24 cellular contexts compared by ENCODE assay signal in the genomic region with DNA sequence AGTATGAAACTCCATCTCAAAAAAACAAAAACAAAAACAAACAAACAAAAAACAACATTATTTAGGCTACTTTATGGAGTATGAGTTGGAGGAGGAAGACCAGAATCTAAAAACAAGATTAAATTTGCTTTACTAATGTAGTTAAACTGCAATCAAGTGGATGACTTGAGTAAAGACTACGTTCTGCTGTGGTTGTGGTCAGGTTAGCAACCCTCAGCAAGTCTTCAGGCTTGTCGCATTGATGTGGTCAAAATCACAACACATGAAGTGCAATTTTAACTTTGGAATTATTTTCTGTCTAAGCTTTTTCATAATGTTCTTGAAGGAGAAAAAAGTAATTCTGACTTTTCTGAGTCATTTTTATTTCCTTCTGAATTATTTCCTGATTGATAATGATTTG. TPM values are rescaled to one million over a fixed set of nuclear protein-coding genes. Genes with fewer than 3 reads are reported as not detected.
A peak's percentile ranks its signal among the peaks of the same experiment; 100 is the strongest.
DNase-seq lines count a peak whose midpoint lies in the region; ATAC-seq, FAIRE-seq and TF ChIP-seq lines count a peak whose summit lies in the region.
"Had no signal": no experiment of that assay in that cellular context is flagged by ENCODE, and none has a peak within 500 bp of the region (broad histone marks: within the 10 kb centered on the region; RNA-seq: fewer than 3 reads in every experiment).

No MANE protein-coding gene starts in this region.

- no peaks in the 10 kb centered on the region for H3K27me3 ChIP-seq in Caco-2 (replicated peaks; ENCODE audit: control insufficient read depth, insufficient read depth, low read length)
- H3K27me3 ChIP-seq: Peyer's patch, SJCRH30 had no signal

- POLR2A ChIA-PET in Caco-2 (lab: Charles Lee): interaction anchor here (1.4 kb wide), 1 partner anchor 59 kb away, joined by 7 read pairs; the partner anchor contains the start of gene SLC26A2

- no TSS peak for BruUV-seq in Caco-2 (replicated peaks; lab: Mats Ljungman, UMichigan)

- H3K27me3 Mint-ChIP-seq in effector memory CD8-positive, alpha-beta T cell: peaks cover 16 to 30% of the 10 kb centered on the region in 2 donors
- H3K27me3 Mint-ChIP-seq in Caco-2 (ENCODE audit: insufficient read depth, unreplicated experiment): no peaks in the 10 kb centered on the region

- H3K36me3 Mint-ChIP-seq in effector memory CD8-positive, alpha-beta T cell (ENCODE audit: insufficient read depth): no peaks in the 10 kb centered on the region
- H3K36me3 Mint-ChIP-seq in stimulated activated effector memory CD8-positive, alpha-beta T cell treated with anti-CD3 and anti-CD28 coated beads, Interleukin-12 subunit alpha, Interleukin-12 subunit beta, amount 100 ng/mL, for 72 hours: no peaks in the 10 kb centered on the region
- no peaks in the 10 kb centered on the region for H3K36me3 Mint-ChIP-seq in Caco-2 (ENCODE audit: insufficient read depth, unreplicated experiment)
- H3K36me3 Mint-ChIP-seq: CD14-positive monocyte, T-cell had no signal

- H3K4me1 ChIP-seq in Caco-2: peaks cover 11% of the 10 kb centered on the region
- H3K4me1 ChIP-seq: Peyer's patch had no signal

- no peak overlapping the region for H3K4me3 Mint-ChIP-seq in effector memory CD8-positive, alpha-beta T cell
- no peak overlapping the region for H3K4me3 Mint-ChIP-seq in stimulated activated effector memory CD8-positive, alpha-beta T cell treated with anti-CD3 and anti-CD28 coated beads, Interleukin-12 subunit alpha, Interleukin-12 subunit beta, amount 100 ng/mL, for 72 hours
- no peak overlapping the region for H3K4me3 Mint-ChIP-seq in Caco-2 (ENCODE audit: unreplicated experiment)
- H3K4me3 Mint-ChIP-seq: B cell, CD14-positive monocyte, H9, IgD-negative memory B cell, T-cell had no signal

- peaks cover 2 to 4% of the 10 kb centered on the region in 2 donors for H3K4me1 Mint-ChIP-seq in effector memory CD8-positive, alpha-beta T cell (ENCODE audit: low read depth in 2 of 2)
- H3K4me1 Mint-ChIP-seq in stimulated activated effector memory CD8-positive, alpha-beta T cell treated with anti-CD3 and anti-CD28 coated beads, Interleukin-12 subunit alpha, Interleukin-12 subunit beta, amount 100 ng/mL, for 72 hours: peaks cover 22% of the 10 kb centered on the region
- H3K4me1 Mint-ChIP-seq in Caco-2 (ENCODE audit: low read depth, unreplicated experiment): peaks cover 20% of the 10 kb centered on the region
- H3K4me1 Mint-ChIP-seq: H9 had no signal

- intact Hi-C loops in Caco-2 (cut with micrococcal nuclease; ENCODE audit: unreplicated experiment): loop anchor here (5.0 kb wide), 1 partner anchor 64 kb away; no protein-coding TSS in a partner anchor

- DNase-seq in activated gamma-delta T cell treated with Interleukin-2 at 50 U/mL for 16 hours (peak; percentile 5), activated gamma-delta T cell (lab: John Stamatoyannopoulos, UW) (no peak), RCC 7860 (ENCODE audit: low spot score) (no peak), Caco-2 (no peak)
- no peak for DNase-seq in effector memory CD8-positive, alpha-beta T cell
- DNase-seq in stimulated activated effector memory CD8-positive, alpha-beta T cell treated with anti-CD3 and anti-CD28 coated beads, Interleukin-12 subunit alpha, Interleukin-12 subunit beta, amount 100 ng/mL, for 72 hours (ENCODE audit: low spot score in 2 of 2): no peak
- DNase-seq: DMS53, EL, GF-D8, H9, NCI-H1105, NCI-H146, NCI-H2029, NCI-H226, NCI-H774, Peyer's patch, SJCRH30, T-cell had no signal

- TF ChIP-seq CTCF in Caco-2 (IDR thresholded peaks at IDR 0.05; ENCODE audit: insufficient read depth in 1 of 2, low read depth in 1 of 2, low read length in 1 of 2, severe bottlenecking in 1 of 2, unreplicated experiment in 1 of 2): no peak

- no peaks in the 10 kb centered on the region for H3K9me3 ChIP-seq in Caco-2
- H3K9me3 ChIP-seq: Peyer's patch, SJCRH30 had no signal

- peak; percentile 63 for ATAC-seq in effector memory CD8-positive, alpha-beta T cell (replicated peaks)
- peak; percentile 73 for ATAC-seq in stimulated activated effector memory CD8-positive, alpha-beta T cell treated with anti-CD3 and anti-CD28 coated beads, Interleukin-12 subunit alpha, Interleukin-12 subunit beta, amount 100 ng/mL, for 72 hours
- no peak for ATAC-seq in HG03457 (IDR thresholded peaks at IDR 0.05; ENCODE audit: unreplicated experiment)
- ATAC-seq: T-cell had no signal

- no peaks in the 10 kb centered on the region for H3K36me3 ChIP-seq in Caco-2 (ENCODE audit: control insufficient read depth, insufficient read depth, low read length)
- H3K36me3 ChIP-seq: Peyer's patch, SJCRH30 had no signal

- CTCF ChIA-PET in Caco-2 (lab: Charles Lee): interaction anchor here (0.6 to 2.1 kb wide), 7 partner anchors 38 to 99 kb away, joined by 3 to 37 read pairs (median 7); partner anchors contain the start of genes SLC26A2 and TIGD6

- FAIRE-seq in RCC 7860 (lab: Jason Lieb, UNC): peak; percentile 64
- FAIRE-seq: A204.1, D721Med had no signal

- no peak overlapping the region for H3K4me3 ChIP-seq in Caco-2 (ENCODE audit: low read depth, low read length)
- H3K4me3 ChIP-seq: Peyer's patch, SJCRH30 had no signal

- H3K27ac Mint-ChIP-seq in effector memory CD8-positive, alpha-beta T cell: no peak overlapping the region
- H3K27ac Mint-ChIP-seq in stimulated activated effector memory CD8-positive, alpha-beta T cell treated with anti-CD3 and anti-CD28 coated beads, Interleukin-12 subunit alpha, Interleukin-12 subunit beta, amount 100 ng/mL, for 72 hours: no peak overlapping the region
- no peak overlapping the region for H3K27ac Mint-ChIP-seq in Caco-2 (ENCODE audit: unreplicated experiment)
- H3K27ac Mint-ChIP-seq: B cell, CD14-positive monocyte, IgD-negative memory B cell, T-cell had no signal

- no peaks in the 10 kb centered on the region for H3K9me3 Mint-ChIP-seq in effector memory CD8-positive, alpha-beta T cell
- no peaks in the 10 kb centered on the region for H3K9me3 Mint-ChIP-seq in stimulated activated effector memory CD8-positive, alpha-beta T cell treated with anti-CD3 and anti-CD28 coated beads, Interleukin-12 subunit alpha, Interleukin-12 subunit beta, amount 100 ng/mL, for 72 hours
- no peaks in the 10 kb centered on the region for H3K9me3 Mint-ChIP-seq in Caco-2 (ENCODE audit: unreplicated experiment)
- H3K9me3 Mint-ChIP-seq: H9, IgD-negative memory B cell, T-cell had no signal

RNA-seq across cellular contexts. Expression of gene PDE6A, which starts 43.1 kb away (rescaled TPM):
- total RNA-seq in Caco-2 (2022): 2.5 and 2.6 TPM in 2 replicates
- total RNA-seq: B cell, H9, Peyer's patch, T-cell had no signal

RNA-seq across cellular contexts. Expression of gene SLC26A2, which starts 59.0 kb away (rescaled TPM):
- 43.9 and 49.1 TPM in 2 replicates for total RNA-seq in Caco-2 (2022)
